In genomic region chr11:70120674-70121073, GRCh38 we compare ENCODE assay signal across 32 cellular contexts. TPM values are rescaled to one million over a fixed set of nuclear protein-coding genes. Genes with fewer than 3 reads are reported as not detected.
"Had no signal": no experiment of that assay in that cellular context is flagged by ENCODE, and none has a peak within 500 bp of the region (broad histone marks: within the 10 kb centered on the region; RNA-seq: fewer than 3 reads in every experiment).

No MANE protein-coding gene starts in this region.

- H3K36me3 ChIP-seq: adrenal gland, esophagus squamous epithelium, gastroesophageal sphincter had no signal

- H3K27ac ChIP-seq: adrenal gland, epithelial cell of prostate, esophagus squamous epithelium had no signal

- H3K4me1 Mint-ChIP-seq: activated CD4-positive, alpha-beta T cell treated with anti-CD3 and anti-CD28 coated beads for 36 hours; activated CD4-positive, alpha-beta T cell treated with anti-CD3 and anti-CD28 coated beads, Interleukin-2, amount 10 ng/mL, durations not matched to agents 24 days and 14 days; activated CD8-positive, alpha-beta memory T cell treated with anti-CD3 and anti-CD28 coated beads, Interleukin-2, amount 10 ng/mL, durations not matched to agents 7 days and 5 days; activated naive CD4-positive, alpha-beta T cell treated with anti-CD3 and anti-CD28 coated beads, Interleukin-2, amount 50 U/mL, for 24 hours; activated naive CD8-positive, alpha-beta T cell treated with anti-CD3 and anti-CD28 coated beads for 36 hours; activated naive CD8-positive, alpha-beta T cell treated with anti-CD3 and anti-CD28 coated beads, Interleukin-2, amount 50 U/mL, for 24 hours; central memory CD8-positive, alpha-beta T cell had no signal

- H3K27ac Mint-ChIP-seq: activated CD4-positive, alpha-beta memory T cell treated with anti-CD3 and anti-CD28 coated beads for 36 hours; activated CD4-positive, alpha-beta T cell treated with anti-CD3 and anti-CD28 coated beads for 36 hours; activated CD4-positive, alpha-beta T cell treated with anti-CD3 and anti-CD28 coated beads, Interleukin-2, amount 10 ng/mL, durations not matched to agents 24 days and 14 days; activated CD8-positive, alpha-beta memory T cell treated with anti-CD3 and anti-CD28 coated beads, Interleukin-2, amount 10 ng/mL, durations not matched to agents 7 days and 5 days; activated CD8-positive, alpha-beta T cell treated with anti-CD3 and anti-CD28 coated beads, Interleukin-2, amount 10 ng/mL, durations not matched to agents 7 days and 5 days; activated naive CD4-positive, alpha-beta T cell treated with anti-CD3 and anti-CD28 coated beads for 36 hours; activated naive CD4-positive, alpha-beta T cell treated with anti-CD3 and anti-CD28 coated beads, Interleukin-2, amount 50 U/mL, for 24 hours; activated naive CD8-positive, alpha-beta T cell treated with anti-CD3 and anti-CD28 coated beads for 36 hours; activated naive CD8-positive, alpha-beta T cell treated with anti-CD3 and anti-CD28 coated beads, Interleukin-2, amount 50 U/mL, for 24 hours; activated T-helper 1 cell treated with anti-CD3 and anti-CD28 coated beads, Interleukin-12 subunit alpha, Interleukin-12 subunit beta, Interleukin-2, Interleukin-4 antibody, amounts not matched to agents 30 ng/mL and 10 ng/mL and 1 ng/mL, durations not matched to agents 14 hours and 24 hours and 36 hours; activated T-helper 2 cell treated with anti-CD3 and anti-CD28 coated beads, Interferon-gamma antibody, Interleukin-2, Interleukin-4, amounts not matched to agents 10 μg/mL and 5 μg/mL and 100 μg/mL, durations not matched to agents 14 hours and 24 hours and 36 hours; brain had no signal

- DNase-seq: activated CD4-positive, alpha-beta memory T cell treated with anti-CD3 and anti-CD28 coated beads for 36 hours; activated CD4-positive, alpha-beta T cell treated with anti-CD3 and anti-CD28 coated beads for 36 hours; activated CD4-positive, alpha-beta T cell treated with anti-CD3 and anti-CD28 coated beads, Interleukin-2, amount 10 ng/mL, durations not matched to agents 24 days and 14 days; activated CD4-positive, CD25-positive, alpha-beta regulatory T cell; activated CD4-positive, CD25-positive, alpha-beta regulatory T cell treated with anti-CD3 and anti-CD28 coated beads, Interleukin-2, amount 50 U/mL, for 72 hours; activated CD8-positive, alpha-beta memory T cell treated with anti-CD3 and anti-CD28 coated beads, Interleukin-2, amount 10 ng/mL, durations not matched to agents 7 days and 5 days; activated CD8-positive, alpha-beta memory T cell treated with anti-CD3 and anti-CD28 coated beads, Interleukin-2, amount 50 U/mL, for 4 hours; activated CD8-positive, alpha-beta T cell treated with anti-CD3 and anti-CD28 coated beads, Interleukin-2, amount 10 ng/mL, durations not matched to agents 7 days and 5 days; activated effector memory CD4-positive, alpha-beta T cell treated with anti-CD3 and anti-CD28 coated beads, Interleukin-2, amount 50 U/mL, for 16 hours; activated naive CD4-positive, alpha-beta T cell treated with anti-CD3 and anti-CD28 coated beads for 36 hours; activated naive CD8-positive, alpha-beta T cell treated with anti-CD3 and anti-CD28 coated beads for 36 hours; activated naive CD8-positive, alpha-beta T cell treated with anti-CD3 and anti-CD28 coated beads, Interleukin-2, amount 50 U/mL, for 24 hours; activated T-cell treated with anti-CD3 and anti-CD28 coated beads, Interleukin-2, amount 50 U/mL, for 1 hour; activated T-cell treated with anti-CD3 and anti-CD28 coated beads, Interleukin-2, amount 50 U/mL, for 48 hours; adrenal gland; amygdala; aorta; effector CD8-positive, alpha-beta T cell; esophagus squamous epithelium; foreskin melanocyte; T-helper 2 cell had no signal

- H3K9me3 ChIP-seq: adrenal gland, esophagus squamous epithelium, gastroesophageal sphincter had no signal

- H3K9me3 Mint-ChIP-seq: activated CD4-positive, alpha-beta memory T cell treated with anti-CD3 and anti-CD28 coated beads for 36 hours; activated naive CD4-positive, alpha-beta T cell treated with anti-CD3 and anti-CD28 coated beads for 36 hours; activated naive CD8-positive, alpha-beta T cell treated with anti-CD3 and anti-CD28 coated beads for 36 hours; activated T-helper 2 cell treated with anti-CD3 and anti-CD28 coated beads, Interferon-gamma antibody, Interleukin-2, Interleukin-4, amounts not matched to agents 10 μg/mL and 5 μg/mL and 100 μg/mL, durations not matched to agents 14 hours and 24 hours and 36 hours had no signal

- H3K4me3 Mint-ChIP-seq: activated CD4-positive, alpha-beta memory T cell treated with anti-CD3 and anti-CD28 coated beads for 36 hours; activated CD4-positive, alpha-beta T cell treated with anti-CD3 and anti-CD28 coated beads for 36 hours; activated CD4-positive, alpha-beta T cell treated with anti-CD3 and anti-CD28 coated beads, Interleukin-2, amount 10 ng/mL, durations not matched to agents 24 days and 14 days; activated CD8-positive, alpha-beta memory T cell treated with anti-CD3 and anti-CD28 coated beads, Interleukin-2, amount 10 ng/mL, durations not matched to agents 7 days and 5 days; activated CD8-positive, alpha-beta T cell treated with anti-CD3 and anti-CD28 coated beads, Interleukin-2, amount 10 ng/mL, durations not matched to agents 7 days and 5 days; activated naive CD4-positive, alpha-beta T cell treated with anti-CD3 and anti-CD28 coated beads for 36 hours; activated naive CD4-positive, alpha-beta T cell treated with anti-CD3 and anti-CD28 coated beads, Interleukin-2, amount 50 U/mL, for 24 hours; activated naive CD8-positive, alpha-beta T cell treated with anti-CD3 and anti-CD28 coated beads for 36 hours; activated naive CD8-positive, alpha-beta T cell treated with anti-CD3 and anti-CD28 coated beads, Interleukin-2, amount 50 U/mL, for 24 hours; activated T-helper 1 cell treated with anti-CD3 and anti-CD28 coated beads, Interleukin-12 subunit alpha, Interleukin-12 subunit beta, Interleukin-2, Interleukin-4 antibody, amounts not matched to agents 30 ng/mL and 10 ng/mL and 1 ng/mL, durations not matched to agents 14 hours and 24 hours and 36 hours; brain; central memory CD8-positive, alpha-beta T cell had no signal

- ATAC-seq: activated CD4-positive, alpha-beta T cell treated with anti-CD3 and anti-CD28 coated beads for 36 hours; activated CD8-positive, alpha-beta memory T cell treated with anti-CD3 and anti-CD28 coated beads, Interleukin-2, amount 10 ng/mL, durations not matched to agents 7 days and 5 days; activated CD8-positive, alpha-beta T cell treated with anti-CD3 and anti-CD28 coated beads, Interleukin-2, amount 10 ng/mL, durations not matched to agents 7 days and 5 days; activated naive CD8-positive, alpha-beta T cell treated with anti-CD3 and anti-CD28 coated beads, Interleukin-2, amount 50 U/mL, for 24 hours; gastroesophageal sphincter had no signal

- H3K4me3 ChIP-seq: adrenal gland, esophagus squamous epithelium, gastroesophageal sphincter had no signal

- H3K36me3 Mint-ChIP-seq: activated CD4-positive, alpha-beta memory T cell treated with anti-CD3 and anti-CD28 coated beads for 36 hours; activated CD8-positive, alpha-beta memory T cell treated with anti-CD3 and anti-CD28 coated beads, Interleukin-2, amount 10 ng/mL, durations not matched to agents 7 days and 5 days; activated naive CD8-positive, alpha-beta T cell treated with anti-CD3 and anti-CD28 coated beads for 36 hours; brain had no signal

- H3K4me1 ChIP-seq: adrenal gland, gastroesophageal sphincter had no signal

RNA-seq across cellular contexts. Expression of gene ANO1, which starts 42.6 kb away (rescaled TPM):
- total RNA-seq: activated CD4-positive, alpha-beta memory T cell treated with anti-CD3 and anti-CD28 coated beads for 36 hours; activated CD4-positive, alpha-beta T cell treated with anti-CD3 and anti-CD28 coated beads for 36 hours; activated CD4-positive, alpha-beta T cell treated with anti-CD3 and anti-CD28 coated beads, Interleukin-2, amount 10 ng/mL, durations not matched to agents 24 days and 14 days; activated CD8-positive, alpha-beta memory T cell treated with anti-CD3 and anti-CD28 coated beads for 36 hours; activated CD8-positive, alpha-beta memory T cell treated with anti-CD3 and anti-CD28 coated beads, Interleukin-2, amount 10 ng/mL, durations not matched to agents 7 days and 5 days; activated CD8-positive, alpha-beta T cell treated with anti-CD3 and anti-CD28 coated beads, Interleukin-2, amount 10 ng/mL, durations not matched to agents 7 days and 5 days; activated naive CD4-positive, alpha-beta T cell treated with anti-CD3 and anti-CD28 coated beads for 36 hours; activated naive CD8-positive, alpha-beta T cell treated with anti-CD3 and anti-CD28 coated beads for 36 hours; activated T-helper 1 cell treated with anti-CD3 and anti-CD28 coated beads, Interleukin-12 subunit alpha, Interleukin-12 subunit beta, Interleukin-2, Interleukin-4 antibody, amounts not matched to agents 30 ng/mL and 10 ng/mL and 1 ng/mL, durations not matched to agents 14 hours and 24 hours and 36 hours; activated T-helper 2 cell treated with anti-CD3 and anti-CD28 coated beads, Interferon-gamma antibody, Interleukin-2, Interleukin-4, amounts not matched to agents 10 μg/mL and 5 μg/mL and 100 μg/mL, durations not matched to agents 14 hours and 24 hours and 36 hours; dermis microvascular lymphatic vessel endothelial cell; fibroblast of villous mesenchyme; T-helper 1 cell treated with Interleukin-12 subunit alpha and Interleukin-12 subunit beta and Interleukin-4 antibody, amounts not matched to agents 30 ng/mL and 1 ng/mL, for 36 hours had no signal
